Comparison of ENCODE assay signal across 1 cellular context in genomic region chr19:18265611-18265981, GRCh38.
TF ChIP-seq lines count a peak whose summit lies in the region.

No MANE protein-coding gene starts in this region.

TF ChIP-seq in K562, 482 proteins besides CTCF, POLR2A, EP300 and RAD21:
- no peak for TF ChIP-seq BRD9 (IDR thresholded peaks at IDR 0.05; ENCODE audit: low read depth, partially characterized antibody)
- no peak for TF ChIP-seq JUNB (CRISPR knock-in tag; conservative IDR thresholded peaks at IDR 0.05)
- TF ChIP-seq ZNF436 (CRISPR knock-in tag; IDR thresholded peaks at IDR 0.05), result no peak
- TF ChIP-seq CBFA2T2 (conservative IDR thresholded peaks at IDR 0.05), result no peak
- no peak for TF ChIP-seq RFX5 (IDR thresholded peaks at IDR 0.05; ENCODE audit: low read depth, low read length)
- TF ChIP-seq, protein P1, sequence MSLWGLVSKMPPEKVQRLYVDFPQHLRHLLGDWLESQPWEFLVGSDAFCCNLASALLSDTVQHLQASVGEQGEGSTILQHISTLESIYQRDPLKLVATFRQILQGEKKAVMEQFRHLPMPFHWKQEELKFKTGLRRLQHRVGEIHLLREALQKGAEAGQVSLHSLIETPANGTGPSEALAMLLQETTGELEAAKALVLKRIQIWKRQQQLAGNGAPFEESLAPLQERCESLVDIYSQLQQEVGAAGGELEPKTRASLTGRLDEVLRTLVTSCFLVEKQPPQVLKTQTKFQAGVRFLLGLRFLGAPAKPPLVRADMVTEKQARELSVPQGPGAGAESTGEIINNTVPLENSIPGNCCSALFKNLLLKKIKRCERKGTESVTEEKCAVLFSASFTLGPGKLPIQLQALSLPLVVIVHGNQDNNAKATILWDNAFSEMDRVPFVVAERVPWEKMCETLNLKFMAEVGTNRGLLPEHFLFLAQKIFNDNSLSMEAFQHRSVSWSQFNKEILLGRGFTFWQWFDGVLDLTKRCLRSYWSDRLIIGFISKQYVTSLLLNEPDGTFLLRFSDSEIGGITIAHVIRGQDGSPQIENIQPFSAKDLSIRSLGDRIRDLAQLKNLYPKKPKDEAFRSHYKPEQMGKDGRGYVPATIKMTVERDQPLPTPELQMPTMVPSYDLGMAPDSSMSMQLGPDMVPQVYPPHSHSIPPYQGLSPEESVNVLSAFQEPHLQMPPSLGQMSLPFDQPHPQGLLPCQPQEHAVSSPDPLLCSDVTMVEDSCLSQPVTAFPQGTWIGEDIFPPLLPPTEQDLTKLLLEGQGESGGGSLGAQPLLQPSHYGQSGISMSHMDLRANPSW (CRISPR knock-in tag; IDR thresholded peaks at IDR 0.05), result no peak
- TF ChIP-seq ZNF699 (CRISPR knock-in tag; IDR thresholded peaks at IDR 0.05; ENCODE audit: insufficient replicate concordance), result no peak
- no peak for TF ChIP-seq JUN (IDR thresholded peaks at IDR 0.05; ENCODE audit: borderline replicate concordance, low read depth, low read length)
- 0 out of 2 replicates have a peak, but pooled peaks have one; percentile 37 for TF ChIP-seq JUN (CRISPR knock-in tag; IDR thresholded peaks at IDR 0.05; ENCODE audit: borderline replicate concordance)
- TF ChIP-seq BCLAF1 (IDR thresholded peaks at IDR 0.05; ENCODE audit: borderline replicate concordance in 1 of 2, control insufficient read depth in 1 of 2, low read depth in 2 of 2, low read length in 1 of 2), result no peak
